Comparison of ENCODE assay signal across 1 cellular context in the genomic region with DNA sequence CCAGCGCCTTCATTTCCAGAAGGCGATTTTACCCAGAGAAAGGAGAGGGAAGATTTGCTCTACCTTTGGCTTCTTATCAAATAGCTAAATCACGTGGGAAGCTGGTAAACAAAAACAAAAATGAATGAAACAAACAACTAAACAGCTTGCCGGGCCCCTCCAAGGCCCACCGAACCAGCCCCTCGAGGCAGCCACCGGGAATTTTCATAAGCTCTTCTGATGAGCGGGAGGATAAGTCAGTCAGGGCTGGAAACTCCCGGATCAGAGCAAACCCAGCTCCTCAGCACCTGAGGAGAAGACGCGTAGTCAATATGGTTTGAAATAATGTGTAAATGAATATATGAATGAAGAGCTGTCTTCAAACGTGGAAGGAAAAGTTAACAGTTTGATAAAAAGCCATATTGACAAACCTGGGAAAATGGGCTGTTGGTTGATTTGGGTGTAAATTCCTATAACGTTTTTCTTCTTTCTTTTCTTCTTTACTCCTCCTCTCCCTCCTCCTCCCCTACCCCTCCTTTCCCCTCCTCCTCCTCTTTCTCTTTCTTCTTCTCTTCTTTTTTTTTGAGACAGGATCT.
TF ChIP-seq lines count a peak whose summit lies in the region.

No MANE protein-coding gene starts in this region.

TF ChIP-seq in endothelial cell of umbilical vein, 7 proteins besides CTCF, POLR2A, EP300 and RAD21:
- TF ChIP-seq FOS (IDR thresholded peaks at IDR 0.05; ENCODE audit: borderline replicate concordance, insufficient read depth, low read length) (no peak), EZH2 (IDR thresholded peaks at IDR 0.05; ENCODE audit: borderline replicate concordance, low read depth, low read length, severe bottlenecking) (no peak), POLR2AphosphoS5 (IDR thresholded peaks at IDR 0.05; ENCODE audit: insufficient read depth, low read depth, low read length) (no peak), MYC (IDR thresholded peaks at IDR 0.05; ENCODE audit: low read depth, low read length) (no peak), GATA2 (IDR thresholded peaks at IDR 0.05; ENCODE audit: insufficient read depth, insufficient read length, low read depth, low read length) (no peak), JUN (IDR thresholded peaks at IDR 0.05; ENCODE audit: borderline replicate concordance, insufficient read depth, insufficient read length, low read depth) (no peak)
- TF ChIP-seq, protein P1, sequence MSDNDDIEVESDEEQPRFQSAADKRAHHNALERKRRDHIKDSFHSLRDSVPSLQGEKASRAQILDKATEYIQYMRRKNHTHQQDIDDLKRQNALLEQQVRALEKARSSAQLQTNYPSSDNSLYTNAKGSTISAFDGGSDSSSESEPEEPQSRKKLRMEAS (IDR thresholded peaks at IDR 0.05; ENCODE audit: insufficient read depth, insufficient read length) = no peak
